In genomic region chr6:139981810-139982550, GRCh38 we compare ENCODE assay signal across 9 cellular contexts.
DNase-seq lines count a peak whose midpoint lies in the region; ATAC-seq and TF ChIP-seq lines count a peak whose summit lies in the region.
"Had no signal": no experiment of that assay in that cellular context is flagged by ENCODE, and none has a peak within 500 bp of the region (broad histone marks: within the 10 kb centered on the region; RNA-seq: fewer than 3 reads in every experiment).

No MANE protein-coding gene starts in this region.

- TF ChIP-seq POLR2A in gastrocnemius medialis (IDR thresholded peaks at IDR 0.05): no peak

- ATAC-seq in gastrocnemius medialis (peak in 1 of 2 donors; percentile 49), HG02763 (IDR thresholded peaks at IDR 0.05; ENCODE audit: unreplicated experiment) (no peak)

- no peaks in the 10 kb centered on the region for H3K36me3 ChIP-seq in gastrocnemius medialis

- no peak overlapping the region for H3K4me3 ChIP-seq in gastrocnemius medialis
- H3K4me3 ChIP-seq: lung had no signal

- TF ChIP-seq CTCF in gastrocnemius medialis (IDR thresholded peaks at IDR 0.05 in 4 of 5, conservative IDR thresholded peaks at IDR 0.05 in 1 of 5): no peak

- DNase-seq in HT1080 (ENCODE audit: low read depth) (peak; percentile 17), SHP77 treated with DMSO at 0.1 percent for 48 hours (lab: John Stamatoyannopoulos, UW) (peak; percentile 22), glomerular visceral epithelial cell (ENCODE audit: extremely low spot score) (peak; percentile 80), gastrocnemius medialis (no peak), superior temporal gyrus (ENCODE audit: extremely low spot score) (no peak), ecto neural progenitor cell (ENCODE audit: low spot score) (no peak)
- DNase-seq in activated CD4-positive, alpha-beta T cell treated with anti-CD3 and anti-CD28 coated beads, Interleukin-2, amount 50 U/mL, for 48 hours: no peak

- intact Hi-C loops in gastrocnemius medialis (cut with DNase I; ENCODE audit: low total_unique reads): no loop called here

- H3K4me1 ChIP-seq in gastrocnemius medialis: peaks cover 26 to 31% of the 10 kb centered on the region in 2 donors

- H3K27ac ChIP-seq in gastrocnemius medialis: peak overlapping the region in 3 of 4 donors; percentile 18 to 45 (median 34)

- no peaks in the 10 kb centered on the region for H3K27me3 ChIP-seq in gastrocnemius medialis

- in situ Hi-C loops in gastrocnemius medialis (cut with MboI; ENCODE audit: low sequenced_read_pairs in 4 of 4): no loop called here

- H3K9me3 ChIP-seq in gastrocnemius medialis: no peaks in the 10 kb centered on the region

Comparison
In these comparisons a context has a peak if more than half of its experiments do, and no peak if none do; other contexts are left out.
1. DNase-seq: peak in HT1080 (single experiment), SHP77 treated with DMSO at 0.1 percent for 48 hours (single experiment) and glomerular visceral epithelial cell (single experiment); none in gastrocnemius medialis (0 of 2), superior temporal gyrus (single experiment), ecto neural progenitor cell (single experiment) and activated CD4-positive, alpha-beta T cell treated with anti-CD3 and anti-CD28 coated beads, Interleukin-2, amount 50 U/mL, for 48 hours (0 of 2).